ENCODE assay signal across 17 cellular contexts in genomic region chr4:13328591-13328990, GRCh38.
"Had no signal": no experiment of that assay in that cellular context is flagged by ENCODE, and none has a peak within 500 bp of the region (broad histone marks: within the 10 kb centered on the region; RNA-seq: fewer than 3 reads in every experiment).

No MANE protein-coding gene starts in this region.

- H3K4me1 ChIP-seq: testis, upper lobe of right lung had no signal

- H3K4me3 ChIP-seq: heart left ventricle, left ventricle myocardium inferior, sigmoid colon, testis, upper lobe of right lung had no signal

- H3K27me3 Mint-ChIP-seq: activated naive CD8-positive, alpha-beta T cell had no signal

- H3K4me3 Mint-ChIP-seq: activated naive CD8-positive, alpha-beta T cell; endodermal cell; nephron had no signal

- H3K9me3 ChIP-seq: heart left ventricle, left ventricle myocardium inferior, sigmoid colon, testis, upper lobe of right lung had no signal

- H3K27ac ChIP-seq: brain microvascular endothelial cell, heart left ventricle, left ventricle myocardium inferior, sigmoid colon, testis, upper lobe of right lung had no signal

- H3K27me3 ChIP-seq: brain microvascular endothelial cell, heart left ventricle, sigmoid colon, testis, upper lobe of right lung had no signal

- DNase-seq: activated CD4-positive, alpha-beta T cell treated with anti-CD3 and anti-CD28 coated beads, Interleukin-2, amount 50 U/mL, for 4 hours; activated effector memory CD4-positive, alpha-beta T cell treated with anti-CD3 and anti-CD28 coated beads, Interleukin-2, amount 50 U/mL, for 16 hours; activated T-cell treated with anti-CD3 and anti-CD28 coated beads, Interleukin-2, amount 50 U/mL, for 1 hour; amygdala; brain microvascular endothelial cell; endodermal cell; heart left ventricle; left ventricle myocardium inferior; mesendoderm; sigmoid colon; stimulated activated CD4-positive, alpha-beta T cell treated with anti-CD3 and anti-CD28 coated beads, Interleukin-2, amount 100 ng/mL, for 48 hours; stimulated activated naive CD8-positive, alpha-beta T cell treated with anti-CD3 and anti-CD28 coated beads, Interleukin-15, Interleukin-2, amounts not matched to agents 100 U/mL and 50 U/mL, for 24 hours; testis; upper lobe of right lung had no signal

- ATAC-seq: esophagus mucosa; heart left ventricle; stimulated activated naive CD8-positive, alpha-beta T cell treated with anti-CD3 and anti-CD28 coated beads, Interleukin-15, Interleukin-2, amounts not matched to agents 100 U/mL and 50 U/mL, for 24 hours; upper lobe of right lung had no signal

- H3K9me3 Mint-ChIP-seq: endodermal cell, nephron had no signal

- H3K27ac Mint-ChIP-seq: activated naive CD8-positive, alpha-beta T cell; endodermal cell; nephron had no signal

- H3K4me1 Mint-ChIP-seq: nephron had no signal

- H3K36me3 ChIP-seq: brain microvascular endothelial cell, heart left ventricle, left ventricle myocardium inferior, sigmoid colon, upper lobe of right lung had no signal
